In the genomic region with DNA sequence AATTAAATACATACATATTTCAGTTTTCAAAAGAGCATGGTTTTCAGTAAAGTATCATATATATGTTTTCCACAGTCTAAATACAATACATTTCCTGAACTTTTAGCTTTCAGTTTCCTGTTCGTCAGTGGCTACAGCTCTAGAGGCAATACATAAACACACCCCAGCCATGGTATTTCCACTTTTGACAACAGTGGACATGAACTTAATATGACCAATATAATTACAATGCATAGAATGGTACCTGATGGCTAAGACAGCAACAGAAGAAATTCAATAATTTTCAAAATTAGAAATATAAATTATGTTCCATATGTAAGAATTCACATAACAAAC, we compare ENCODE assay signal across 10 cellular contexts. TPM values are rescaled to one million over a fixed set of nuclear protein-coding genes. Genes with fewer than 3 reads are reported as not detected.
A peak's percentile ranks its signal among the peaks of the same experiment; 100 is the strongest.
DNase-seq lines count a peak whose midpoint lies in the region; ATAC-seq and TF ChIP-seq lines count a peak whose summit lies in the region.
"Had no signal": no experiment of that assay in that cellular context is flagged by ENCODE, and none has a peak within 500 bp of the region (broad histone marks: within the 10 kb centered on the region; RNA-seq: fewer than 3 reads in every experiment).

No MANE protein-coding gene starts in this region.

- H3K36me3 ChIP-seq in subcutaneous abdominal adipose tissue (ENCODE audit: control insufficient read depth in 5 of 5, insufficient read depth in 5 of 5, low read length in 5 of 5) (peaks cover 0 to 7% (median 0%) of the 10 kb centered on the region in 5 donors), stomach (peaks cover 2 to 51% (median 41%) of the 10 kb centered on the region in 4 donors)

- no peaks in the 10 kb centered on the region for H3K9me3 Mint-ChIP-seq in activated naive CD4-positive, alpha-beta T cell treated with anti-CD3 and anti-CD28 coated beads, Interleukin-2, amount 10 ng/mL, durations not matched to agents 7 days and 5 days

- CTCF ChIA-PET in activated naive CD4-positive, alpha-beta T cell treated with anti-CD3 and anti-CD28 coated beads, Interleukin-2, amount 10 ng/mL, durations not matched to agents 7 days and 5 days (lab: Charles Lee) = interaction anchor here (0.8 to 4.3 kb wide), 3 partner anchors 15 to 67 kb away, joined by 3 to 25 read pairs (median 4); a partner anchor contains a TSS

- H3K4me3 ChIP-seq in fibroblast of pulmonary artery (replicated peaks; ENCODE audit: low read depth, low read length) = peak overlapping the region; percentile 2
- H3K4me3 ChIP-seq in subcutaneous abdominal adipose tissue (ENCODE audit: low read depth in 1 of 5, low read length in 5 of 5) = peak overlapping the region in 2 of 5 donors; percentile 0 to 33
- peak overlapping the region in 1 of 4 donors; percentile 20 for H3K4me3 ChIP-seq in stomach

- peaks cover 12% of the 10 kb centered on the region for H3K36me3 Mint-ChIP-seq in activated naive CD4-positive, alpha-beta T cell treated with anti-CD3 and anti-CD28 coated beads, Interleukin-2, amount 10 ng/mL, durations not matched to agents 7 days and 5 days
- no peaks in the 10 kb centered on the region for H3K36me3 Mint-ChIP-seq in T-helper 17 cell (ENCODE audit: low read depth)

- peak overlapping the region; percentile 95 for H3K27ac Mint-ChIP-seq in activated naive CD4-positive, alpha-beta T cell treated with anti-CD3 and anti-CD28 coated beads, Interleukin-2, amount 10 ng/mL, durations not matched to agents 7 days and 5 days
- H3K27ac Mint-ChIP-seq in T-helper 17 cell = no peak overlapping the region

- no peak for DNase-seq in activated naive CD4-positive, alpha-beta T cell treated with anti-CD3 and anti-CD28 coated beads, Interleukin-2, amount 10 ng/mL, durations not matched to agents 7 days and 5 days
- no peak for DNase-seq in activated naive CD4-positive, alpha-beta T cell treated with Interleukin-2 at 50 U/mL for 16 hours
- DNase-seq in T-helper 17 cell = no peak
- DNase-seq in fibroblast of pulmonary artery (ENCODE audit: low read depth) = peak; percentile 69
- DNase-seq in NCI-H187 (lab: John Stamatoyannopoulos, UW) = no peak
- no peak for DNase-seq in stomach

- TF ChIP-seq EP300 in stomach (IDR thresholded peaks at IDR 0.05) = no peak

- H3K9me3 ChIP-seq in T-helper 17 cell (ENCODE audit: control insufficient read depth, low read length, poor library complexity, severe bottlenecking) = no peaks in the 10 kb centered on the region
- H3K9me3 ChIP-seq in subcutaneous abdominal adipose tissue (ENCODE audit: control insufficient read depth in 5 of 5, low read length in 5 of 5) = no peaks in the 10 kb centered on the region
- no peaks in the 10 kb centered on the region for H3K9me3 ChIP-seq in stomach

- 18 to 42% (median 28%) methylated on average over 1 of the region's 1 CpG for WGBS in stomach, 5 donors

- H3K4me3 Mint-ChIP-seq in activated naive CD4-positive, alpha-beta T cell treated with anti-CD3 and anti-CD28 coated beads, Interleukin-2, amount 10 ng/mL, durations not matched to agents 7 days and 5 days = peak overlapping the region; percentile 66
- peak overlapping the region; percentile 76 for H3K4me3 Mint-ChIP-seq in T-helper 17 cell

- peak overlapping the region in 1 of 5 donors; percentile 39 for H3K9ac ChIP-seq in subcutaneous abdominal adipose tissue (ENCODE audit: low read length in 5 of 5)

- peaks cover 69% of the 10 kb centered on the region for H3K4me1 Mint-ChIP-seq in activated naive CD4-positive, alpha-beta T cell treated with anti-CD3 and anti-CD28 coated beads, Interleukin-2, amount 10 ng/mL, durations not matched to agents 7 days and 5 days
- peaks cover 26% of the 10 kb centered on the region for H3K4me1 Mint-ChIP-seq in T-helper 17 cell

- H3K4me1 ChIP-seq in subcutaneous abdominal adipose tissue (ENCODE audit: control insufficient read depth in 5 of 5, insufficient read depth in 5 of 5, low read length in 5 of 5) (peaks cover 0 to 32% (median 15%) of the 10 kb centered on the region in 5 donors), stomach (peaks cover 39 to 98% (median 62%) of the 10 kb centered on the region in 4 donors)

- ATAC-seq in T-helper 17 cell (peak; percentile 71), HG03520 (IDR thresholded peaks at IDR 0.05; ENCODE audit: unreplicated experiment) (no peak)

- H3K27me3 Mint-ChIP-seq in activated naive CD4-positive, alpha-beta T cell treated with anti-CD3 and anti-CD28 coated beads, Interleukin-2, amount 10 ng/mL, durations not matched to agents 7 days and 5 days = no peaks in the 10 kb centered on the region
- no peaks in the 10 kb centered on the region for H3K27me3 Mint-ChIP-seq in T-helper 17 cell

- no peak for TF ChIP-seq POLR2A in stomach (IDR thresholded peaks at IDR 0.05)

- TF ChIP-seq CTCF in fibroblast of pulmonary artery (IDR thresholded peaks at IDR 0.05; ENCODE audit: low read length, missing control alignments) (no peak), stomach (IDR thresholded peaks at IDR 0.05) (no peak)

- H3K27ac ChIP-seq in subcutaneous abdominal adipose tissue (ENCODE audit: low read depth, low read length) = peak overlapping the region; percentile 11
- H3K27ac ChIP-seq in stomach = peak overlapping the region in 1 of 5 donors; percentile 40
- H3K27ac ChIP-seq: C4-2B, RWPE1 had no signal

- no peaks in the 10 kb centered on the region for H3K27me3 ChIP-seq in subcutaneous abdominal adipose tissue (ENCODE audit: control insufficient read depth in 5 of 5, insufficient read depth in 4 of 5, low read length in 5 of 5)
- no peaks in the 10 kb centered on the region for H3K27me3 ChIP-seq in stomach

- intact Hi-C loops in stomach (cut with DNase I; ENCODE audit: low total_unique reads) = no loop called here

RNA-seq across cellular contexts. Expression of a gene that starts 19.3 kb away (rescaled TPM):
- total RNA-seq in T-helper 17 cell = 10 to 100 TPM; 53.3 to 60.8 TPM
- total RNA-seq in stomach = 100 to 1,000 TPM in 4 of 5 donors, 10 to 100 TPM in 1; 68.1 to 209 (median 168) TPM
- 10 to 100 TPM; 89.2 to 97.2 (median 91.1) TPM for polyA plus RNA-seq in stomach
